Comparison of ENCODE assay signal across 15 cellular contexts in genomic region chr13:79409828-79410227, GRCh38. TPM values are rescaled to one million over a fixed set of nuclear protein-coding genes. Genes with fewer than 3 reads are reported as not detected.
DNase-seq lines count a peak whose midpoint lies in the region; ATAC-seq and TF ChIP-seq lines count a peak whose summit lies in the region.
"Had no signal": no experiment of that assay in that cellular context is flagged by ENCODE, and none has a peak within 500 bp of the region (broad histone marks: within the 10 kb centered on the region; RNA-seq: fewer than 3 reads in every experiment).

No MANE protein-coding gene starts in this region.

- POLR2A ChIA-PET in CD4-positive, alpha-beta T cell (lab: Charles Lee) = no interaction called here

- H3K27me3 ChIP-seq in CD4-positive, alpha-beta T cell (ENCODE audit: control insufficient read depth, insufficient read depth, low read length) = no peaks in the 10 kb centered on the region
- no peaks in the 10 kb centered on the region for H3K27me3 ChIP-seq in colonic mucosa
- no peaks in the 10 kb centered on the region for H3K27me3 ChIP-seq in brain microvascular endothelial cell (replicated peaks)
- H3K27me3 ChIP-seq in psoas muscle (ENCODE audit: insufficient read depth in 3 of 3, low read length in 2 of 3) = no peaks in the 10 kb centered on the region

- H3K36me3 ChIP-seq in colonic mucosa (no peaks in the 10 kb centered on the region), brain microvascular endothelial cell (replicated peaks) (no peaks in the 10 kb centered on the region), psoas muscle (ENCODE audit: insufficient read depth in 1 of 2, low read depth in 1 of 2) (peaks cover 0 to 7% of the 10 kb centered on the region in 2 donors)

- H3K27ac ChIP-seq in CD4-positive, alpha-beta T cell (ENCODE audit: low read depth, low read length) = no peak overlapping the region
- peak overlapping the region; percentile 61 for H3K27ac ChIP-seq in colonic mucosa
- no peak overlapping the region for H3K27ac ChIP-seq in brain microvascular endothelial cell
- no peak overlapping the region for H3K27ac ChIP-seq in psoas muscle
- H3K27ac ChIP-seq: A549 had no signal

- H3K9ac ChIP-seq in colonic mucosa (ENCODE audit: low read depth in 2 of 2, low read length in 2 of 2) = peak overlapping the region in 1 of 2 donors; percentile 32

- no peaks in the 10 kb centered on the region for H3K9me3 ChIP-seq in CD4-positive, alpha-beta T cell (ENCODE audit: control insufficient read depth, low read length)
- H3K9me3 ChIP-seq in colonic mucosa (no peaks in the 10 kb centered on the region), psoas muscle (no peaks in the 10 kb centered on the region)
- H3K9me3 ChIP-seq: A549, Caco-2, HAP-1 had no signal

- WGBS in psoas muscle, 3 donors = 48 to 64% (median 62%) methylated on average over 4 of the region's 4 CpGs

- in situ Hi-C loops in brain microvascular endothelial cell (cut with HindIII; ENCODE audit: low pct_ligation_motif_present, low sequenced_read_pairs) = no loop called here

- H3K4me1 ChIP-seq in colonic mucosa (peaks cover 5% of the 10 kb centered on the region), psoas muscle (peaks cover 10% of the 10 kb centered on the region)

- H3K27ac Mint-ChIP-seq in CD4-positive, alpha-beta T cell = peak overlapping the region; percentile 16
- H3K27ac Mint-ChIP-seq in nephron progenitor cell = peak overlapping the region; percentile 7

- peaks cover 35% of the 10 kb centered on the region for H3K4me1 Mint-ChIP-seq in CD4-positive, alpha-beta T cell (ENCODE audit: low read depth)
- peaks cover 37% of the 10 kb centered on the region for H3K4me1 Mint-ChIP-seq in nephron progenitor cell

- no peak for DNase-seq in CD4-positive, alpha-beta T cell
- DNase-seq in NCI-H69 (lab: John Stamatoyannopoulos, UW) (peak; percentile 2), colonic mucosa (no peak), nephron progenitor cell (no peak), 8988T (no peak), brain microvascular endothelial cell (no peak), NCI-H1092 treated with DMSO at 0.1 percent for 48 hours (lab: John Stamatoyannopoulos, UW) (no peak), psoas muscle (no peak)
- DNase-seq: Caco-2; CD8-positive, alpha-beta memory T cell; DND-41; GDM1 had no signal

- no peaks in the 10 kb centered on the region for H3K9me3 Mint-ChIP-seq in CD4-positive, alpha-beta T cell
- H3K9me3 Mint-ChIP-seq in nephron progenitor cell = no peaks in the 10 kb centered on the region
- H3K9me3 Mint-ChIP-seq: CD8-positive, alpha-beta memory T cell had no signal

- H3K4me3 Mint-ChIP-seq in CD4-positive, alpha-beta T cell = no peak overlapping the region
- no peak overlapping the region for H3K4me3 Mint-ChIP-seq in nephron progenitor cell
- H3K4me3 Mint-ChIP-seq: CD14-positive monocyte had no signal

- no peak for TF ChIP-seq CTCF in CD4-positive, alpha-beta T cell (IDR thresholded peaks at IDR 0.05)
- TF ChIP-seq CTCF in colonic mucosa (IDR thresholded peaks at IDR 0.05) (no peak), nephron progenitor cell (IDR thresholded peaks at IDR 0.05) (no peak), brain microvascular endothelial cell (IDR thresholded peaks at IDR 0.05; ENCODE audit: low read depth, low read length, missing control alignments) (no peak), psoas muscle (IDR thresholded peaks at IDR 0.05) (no peak)

- intact Hi-C loops in CD4-positive, alpha-beta T cell (cut with DNase I, micrococcal nuclease) = loop anchor here (5.0 to 10.0 kb wide), 4 partner anchors 72 to 1715 kb away; partner anchors contain the start of genes NDFIP2 (in 1 of the 2), OBI1 (in 1 of the 2) and SLAIN1 (in 1 of the 2)
- intact Hi-C loops in colonic mucosa (cut with DNase I) (no loop called here), psoas muscle (cut with DNase I) (loop anchor here in 1 of 2 donors (5.0 kb wide), 2 partner anchors 72 to 927 kb away; partner anchors contain the start of gene NDFIP2)

- H3K4me3 ChIP-seq in colonic mucosa (no peak overlapping the region), brain microvascular endothelial cell (ENCODE audit: low read depth, low read length) (no peak overlapping the region), psoas muscle (no peak overlapping the region)
- H3K4me3 ChIP-seq: A549, HAP-1 had no signal

- CTCF ChIA-PET in CD4-positive, alpha-beta T cell (lab: Charles Lee) = interaction anchor here (0.6 to 1.5 kb wide), 2 partner anchors 10 to 14 kb away, joined by 3 to 5 read pairs; no protein-coding TSS in a partner anchor

- no peaks in the 10 kb centered on the region for H3K27me3 Mint-ChIP-seq in CD4-positive, alpha-beta T cell
- H3K27me3 Mint-ChIP-seq in nephron progenitor cell (ENCODE audit: low read depth, poor library complexity) = no peaks in the 10 kb centered on the region
- H3K27me3 Mint-ChIP-seq: CD8-positive, alpha-beta memory T cell had no signal

- no peak for ATAC-seq in CD4-positive, alpha-beta T cell (ENCODE audit: poor library complexity)
- no peak for ATAC-seq in psoas muscle
- ATAC-seq: A549 had no signal

- H3K36me3 Mint-ChIP-seq in CD4-positive, alpha-beta T cell (ENCODE audit: low read depth) = peaks cover 12% of the 10 kb centered on the region
- peaks cover 3% of the 10 kb centered on the region for H3K36me3 Mint-ChIP-seq in nephron progenitor cell (ENCODE audit: low read depth)
- H3K36me3 Mint-ChIP-seq: CD14-positive monocyte had no signal

RNA-seq across cellular contexts. Expression of gene RBM26, which starts 3.8 kb away (rescaled TPM):
- 10 to 100 TPM; 67.3 to 68.0 TPM for total RNA-seq in CD4-positive, alpha-beta T cell
- total RNA-seq in colonic mucosa (10 to 100 TPM; 28.1 to 28.3 TPM), psoas muscle (10 to 100 TPM; 21.4 to 36.5 (median 25.6) TPM)
- polyA plus RNA-seq in psoas muscle = 10 to 100 TPM in 2 of 3 donors, 1 to 10 TPM in 1; 9.6 to 23.7 (median 17.0) TPM
